21 cellular contexts compared by ENCODE assay signal in genomic region chr1:171807547-171807946, GRCh38.
"Had no signal": no experiment of that assay in that cellular context is flagged by ENCODE, and none has a peak within 500 bp of the region (broad histone marks: within the 10 kb centered on the region; RNA-seq: fewer than 3 reads in every experiment).

No MANE protein-coding gene starts in this region.

- H3K4me3 Mint-ChIP-seq: activated CD8-positive, alpha-beta T cell treated with anti-CD3 and anti-CD28 coated beads for 36 hours; activated naive CD4-positive, alpha-beta T cell treated with anti-CD3 and anti-CD28 coated beads for 36 hours; activated T-cell treated with anti-CD3 and anti-CD28 coated beads, Interleukin-2, amount 50 U/mL, for 4 hours; mesothelial cell of epicardium; nephron; type B pancreatic cell; WTC11 had no signal

- H3K9ac ChIP-seq: parathyroid adenoma had no signal

- H2AFZ ChIP-seq: parathyroid adenoma had no signal

- H3K4me2 ChIP-seq: smooth muscle cell had no signal

- H3K4me1 Mint-ChIP-seq: mesothelial cell of epicardium, nephron had no signal

- DNase-seq: activated CD4-positive, alpha-beta T cell treated with anti-CD3 and anti-CD28 coated beads for 4 hours; activated CD8-positive, alpha-beta T cell treated with anti-CD3 and anti-CD28 coated beads for 36 hours; activated naive CD4-positive, alpha-beta T cell treated with anti-CD3 and anti-CD28 coated beads for 36 hours; activated T-cell treated with anti-CD3 and anti-CD28 coated beads, Interleukin-2, amount 50 U/mL, for 4 hours; anterior cingulate cortex; cortex of kidney; effector CD4-positive, alpha-beta T cell; head of caudate nucleus; right lobe of liver; stimulated activated CD4-positive, alpha-beta T cell treated with anti-CD3 and anti-CD28 coated beads, Interleukin-4, amount 100 ng/mL, for 1 hour; T-helper 2 cell; testis had no signal

- H3K79me2 ChIP-seq: parathyroid adenoma had no signal

- H3K27ac ChIP-seq: parathyroid adenoma, right lobe of liver, testis had no signal

- FAIRE-seq: frontal cortex, keratinocyte had no signal

- H3K4me3 ChIP-seq: lung, right lobe of liver, smooth muscle cell, testis had no signal

- H3K36me3 Mint-ChIP-seq: mesothelial cell of epicardium, type B pancreatic cell, WTC11 had no signal

- H3K36me3 ChIP-seq: right lobe of liver had no signal

- H3K27me3 ChIP-seq: right lobe of liver, testis had no signal

- H3K27ac Mint-ChIP-seq: activated CD8-positive, alpha-beta T cell treated with anti-CD3 and anti-CD28 coated beads for 36 hours; activated naive CD4-positive, alpha-beta T cell treated with anti-CD3 and anti-CD28 coated beads for 36 hours; mesothelial cell of epicardium; nephron; type B pancreatic cell; WTC11 had no signal

- H3K9me3 Mint-ChIP-seq: activated CD8-positive, alpha-beta T cell treated with anti-CD3 and anti-CD28 coated beads for 36 hours; activated naive CD4-positive, alpha-beta T cell treated with anti-CD3 and anti-CD28 coated beads for 36 hours; activated T-cell treated with anti-CD3 and anti-CD28 coated beads, Interleukin-2, amount 50 U/mL, for 4 hours; mesothelial cell of epicardium; nephron; type B pancreatic cell; WTC11 had no signal

- H3K4me1 ChIP-seq: right lobe of liver, testis had no signal

- H3K27me3 Mint-ChIP-seq: activated CD8-positive, alpha-beta T cell treated with anti-CD3 and anti-CD28 coated beads for 36 hours; type B pancreatic cell had no signal

- H3K9me3 ChIP-seq: right lobe of liver, testis had no signal
